In the genomic region with DNA sequence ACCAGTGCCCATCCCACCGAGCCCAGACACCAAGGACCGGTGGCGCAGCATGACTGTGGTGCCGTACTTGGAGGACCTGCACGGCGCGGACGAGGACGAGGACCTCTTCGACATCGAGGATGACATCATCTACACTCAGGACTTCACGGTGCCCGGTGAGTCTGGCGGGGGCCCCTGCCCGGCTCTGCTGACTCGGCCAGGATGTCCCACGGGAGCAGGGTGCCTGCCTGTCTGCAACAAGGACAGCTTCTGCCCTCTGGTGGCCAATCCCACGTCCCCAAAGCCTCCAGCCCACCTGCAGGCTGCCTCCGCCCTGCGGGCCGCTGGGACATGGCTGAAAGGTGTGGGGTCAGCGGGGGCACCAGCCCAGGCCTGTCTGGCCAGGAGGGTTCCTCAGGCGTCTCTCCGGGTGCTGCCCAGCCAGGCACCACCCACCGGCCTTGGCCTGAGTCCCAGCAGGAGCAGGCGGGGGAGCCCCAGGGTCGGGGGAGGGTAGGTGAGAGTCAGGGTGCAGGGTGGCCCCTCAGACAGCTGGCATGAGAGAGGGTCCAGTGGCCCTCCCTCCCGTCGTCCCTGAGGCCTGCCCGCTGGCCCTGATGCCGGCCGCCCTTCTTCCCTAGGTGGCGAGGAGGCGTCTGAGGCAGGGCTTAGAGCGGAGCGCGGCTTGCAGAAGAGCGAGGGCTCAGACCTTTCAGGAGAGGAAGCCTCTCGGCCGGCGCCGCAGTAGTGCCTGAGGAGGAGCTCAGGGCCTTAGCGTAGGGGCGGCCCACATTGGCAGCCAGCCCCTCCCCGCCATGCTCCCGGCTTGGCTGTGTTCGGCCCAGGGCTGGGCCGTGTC, we compare ENCODE assay signal across 1 cellular context.
A peak's percentile ranks its signal among the peaks of the same experiment; 100 is the strongest.
TF ChIP-seq lines count a peak whose summit lies in the region.

No MANE protein-coding gene starts in this region.

TF ChIP-seq in HEK293, 187 proteins besides CTCF, POLR2A, EP300 and RAD21 (continued from another document):
- TF ChIP-seq, protein P1, sequence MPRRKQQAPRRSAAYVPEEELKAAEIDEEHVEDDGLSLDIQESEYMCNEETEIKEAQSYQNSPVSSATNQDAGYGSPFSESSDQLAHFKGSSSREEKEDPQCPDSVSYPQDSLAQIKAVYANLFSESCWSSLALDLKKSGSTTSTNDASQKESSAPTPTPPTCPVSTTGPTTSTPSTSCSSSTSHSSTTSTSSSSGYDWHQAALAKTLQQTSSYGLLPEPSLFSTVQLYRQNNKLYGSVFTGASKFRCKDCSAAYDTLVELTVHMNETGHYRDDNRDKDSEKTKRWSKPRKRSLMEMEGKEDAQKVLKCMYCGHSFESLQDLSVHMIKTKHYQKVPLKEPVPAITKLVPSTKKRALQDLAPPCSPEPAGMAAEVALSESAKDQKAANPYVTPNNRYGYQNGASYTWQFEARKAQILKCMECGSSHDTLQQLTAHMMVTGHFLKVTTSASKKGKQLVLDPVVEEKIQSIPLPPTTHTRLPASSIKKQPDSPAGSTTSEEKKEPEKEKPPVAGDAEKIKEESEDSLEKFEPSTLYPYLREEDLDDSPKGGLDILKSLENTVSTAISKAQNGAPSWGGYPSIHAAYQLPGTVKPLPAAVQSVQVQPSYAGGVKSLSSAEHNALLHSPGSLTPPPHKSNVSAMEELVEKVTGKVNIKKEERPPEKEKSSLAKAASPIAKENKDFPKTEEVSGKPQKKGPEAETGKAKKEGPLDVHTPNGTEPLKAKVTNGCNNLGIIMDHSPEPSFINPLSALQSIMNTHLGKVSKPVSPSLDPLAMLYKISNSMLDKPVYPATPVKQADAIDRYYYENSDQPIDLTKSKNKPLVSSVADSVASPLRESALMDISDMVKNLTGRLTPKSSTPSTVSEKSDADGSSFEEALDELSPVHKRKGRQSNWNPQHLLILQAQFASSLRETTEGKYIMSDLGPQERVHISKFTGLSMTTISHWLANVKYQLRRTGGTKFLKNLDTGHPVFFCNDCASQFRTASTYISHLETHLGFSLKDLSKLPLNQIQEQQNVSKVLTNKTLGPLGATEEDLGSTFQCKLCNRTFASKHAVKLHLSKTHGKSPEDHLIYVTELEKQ (tag by site-specific recombination; IDR thresholded peaks at IDR 0.05; ENCODE audit: borderline replicate concordance) = no peak
- TF ChIP-seq, protein P2, sequence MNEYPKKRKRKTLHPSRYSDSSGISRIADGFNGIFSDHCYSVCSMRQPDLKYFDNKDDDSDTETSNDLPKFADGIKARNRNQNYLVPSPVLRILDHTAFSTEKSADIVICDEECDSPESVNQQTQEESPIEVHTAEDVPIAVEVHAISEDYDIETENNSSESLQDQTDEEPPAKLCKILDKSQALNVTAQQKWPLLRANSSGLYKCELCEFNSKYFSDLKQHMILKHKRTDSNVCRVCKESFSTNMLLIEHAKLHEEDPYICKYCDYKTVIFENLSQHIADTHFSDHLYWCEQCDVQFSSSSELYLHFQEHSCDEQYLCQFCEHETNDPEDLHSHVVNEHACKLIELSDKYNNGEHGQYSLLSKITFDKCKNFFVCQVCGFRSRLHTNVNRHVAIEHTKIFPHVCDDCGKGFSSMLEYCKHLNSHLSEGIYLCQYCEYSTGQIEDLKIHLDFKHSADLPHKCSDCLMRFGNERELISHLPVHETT (tag by site-specific recombination; IDR thresholded peaks at IDR 0.05) = peak; percentile 73; the same call in 1 of the 2 replicates
- peak; percentile 60 for TF ChIP-seq ZBTB21 (tag by site-specific recombination; IDR thresholded peaks at IDR 0.05)
- TF ChIP-seq ZEB2 (tag by site-specific recombination; IDR thresholded peaks at IDR 0.05) = peak; percentile 81
- TF ChIP-seq WT1 (tag by site-specific recombination; IDR thresholded peaks at IDR 0.05) = 0 out of 2 replicates have a peak, but pooled peaks have one; percentile 12
- no peak for TF ChIP-seq ZNF561 (tag by site-specific recombination; IDR thresholded peaks at IDR 0.05; ENCODE audit: borderline replicate concordance)
- 0 out of 2 replicates have a peak, but pooled peaks have one; percentile 16 for TF ChIP-seq ZSCAN23 (tag by site-specific recombination; IDR thresholded peaks at IDR 0.05)
- TF ChIP-seq OSR2 (tag by site-specific recombination; IDR thresholded peaks at IDR 0.05) = peak; percentile 8; the same call in 1 of the 2 replicates
- no peak for TF ChIP-seq ZNF350 (tag by site-specific recombination; IDR thresholded peaks at IDR 0.05)
- TF ChIP-seq KLF1 (tag by site-specific recombination; IDR thresholded peaks at IDR 0.05) = peak; percentile 50
- peak; percentile 44 for TF ChIP-seq ZNF654 (tag by site-specific recombination; IDR thresholded peaks at IDR 0.05; ENCODE audit: low read depth)
- TF ChIP-seq ZNF600 (tag by site-specific recombination; IDR thresholded peaks at IDR 0.05) = peak; percentile 95
- TF ChIP-seq, protein P3, sequence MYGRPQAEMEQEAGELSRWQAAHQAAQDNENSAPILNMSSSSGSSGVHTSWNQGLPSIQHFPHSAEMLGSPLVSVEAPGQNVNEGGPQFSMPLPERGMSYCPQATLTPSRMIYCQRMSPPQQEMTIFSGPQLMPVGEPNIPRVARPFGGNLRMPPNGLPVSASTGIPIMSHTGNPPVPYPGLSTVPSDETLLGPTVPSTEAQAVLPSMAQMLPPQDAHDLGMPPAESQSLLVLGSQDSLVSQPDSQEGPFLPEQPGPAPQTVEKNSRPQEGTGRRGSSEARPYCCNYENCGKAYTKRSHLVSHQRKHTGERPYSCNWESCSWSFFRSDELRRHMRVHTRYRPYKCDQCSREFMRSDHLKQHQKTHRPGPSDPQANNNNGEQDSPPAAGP (tag by site-specific recombination; IDR thresholded peaks at IDR 0.05) = peak; percentile 71
- TF ChIP-seq, protein P4, sequence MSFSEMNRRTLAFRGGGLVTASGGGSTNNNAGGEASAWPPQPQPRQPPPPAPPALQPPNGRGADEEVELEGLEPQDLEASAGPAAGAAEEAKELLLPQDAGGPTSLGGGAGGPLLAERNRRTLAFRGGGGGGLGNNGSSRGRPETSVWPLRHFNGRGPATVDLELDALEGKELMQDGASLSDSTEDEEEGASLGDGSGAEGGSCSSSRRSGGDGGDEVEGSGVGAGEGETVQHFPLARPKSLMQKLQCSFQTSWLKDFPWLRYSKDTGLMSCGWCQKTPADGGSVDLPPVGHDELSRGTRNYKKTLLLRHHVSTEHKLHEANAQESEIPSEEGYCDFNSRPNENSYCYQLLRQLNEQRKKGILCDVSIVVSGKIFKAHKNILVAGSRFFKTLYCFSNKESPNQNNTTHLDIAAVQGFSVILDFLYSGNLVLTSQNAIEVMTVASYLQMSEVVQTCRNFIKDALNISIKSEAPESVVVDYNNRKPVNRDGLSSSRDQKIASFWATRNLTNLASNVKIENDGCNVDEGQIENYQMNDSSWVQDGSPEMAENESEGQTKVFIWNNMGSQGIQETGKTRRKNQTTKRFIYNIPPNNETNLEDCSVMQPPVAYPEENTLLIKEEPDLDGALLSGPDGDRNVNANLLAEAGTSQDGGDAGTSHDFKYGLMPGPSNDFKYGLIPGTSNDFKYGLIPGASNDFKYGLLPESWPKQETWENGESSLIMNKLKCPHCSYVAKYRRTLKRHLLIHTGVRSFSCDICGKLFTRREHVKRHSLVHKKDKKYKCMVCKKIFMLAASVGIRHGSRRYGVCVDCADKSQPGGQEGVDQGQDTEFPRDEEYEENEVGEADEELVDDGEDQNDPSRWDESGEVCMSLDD (tag by site-specific recombination; IDR thresholded peaks at IDR 0.05) = 0 out of 2 replicates have a peak, but pooled peaks have one; percentile 66
- TF ChIP-seq EGR2 (tag by site-specific recombination; IDR thresholded peaks at IDR 0.05; ENCODE audit: low read depth) = peak; percentile 32; the same call in 1 of the 2 replicates
- TF ChIP-seq ZNF423 (tag by site-specific recombination; IDR thresholded peaks at IDR 0.05) = peak; percentile 87
- TF ChIP-seq, protein P5, sequence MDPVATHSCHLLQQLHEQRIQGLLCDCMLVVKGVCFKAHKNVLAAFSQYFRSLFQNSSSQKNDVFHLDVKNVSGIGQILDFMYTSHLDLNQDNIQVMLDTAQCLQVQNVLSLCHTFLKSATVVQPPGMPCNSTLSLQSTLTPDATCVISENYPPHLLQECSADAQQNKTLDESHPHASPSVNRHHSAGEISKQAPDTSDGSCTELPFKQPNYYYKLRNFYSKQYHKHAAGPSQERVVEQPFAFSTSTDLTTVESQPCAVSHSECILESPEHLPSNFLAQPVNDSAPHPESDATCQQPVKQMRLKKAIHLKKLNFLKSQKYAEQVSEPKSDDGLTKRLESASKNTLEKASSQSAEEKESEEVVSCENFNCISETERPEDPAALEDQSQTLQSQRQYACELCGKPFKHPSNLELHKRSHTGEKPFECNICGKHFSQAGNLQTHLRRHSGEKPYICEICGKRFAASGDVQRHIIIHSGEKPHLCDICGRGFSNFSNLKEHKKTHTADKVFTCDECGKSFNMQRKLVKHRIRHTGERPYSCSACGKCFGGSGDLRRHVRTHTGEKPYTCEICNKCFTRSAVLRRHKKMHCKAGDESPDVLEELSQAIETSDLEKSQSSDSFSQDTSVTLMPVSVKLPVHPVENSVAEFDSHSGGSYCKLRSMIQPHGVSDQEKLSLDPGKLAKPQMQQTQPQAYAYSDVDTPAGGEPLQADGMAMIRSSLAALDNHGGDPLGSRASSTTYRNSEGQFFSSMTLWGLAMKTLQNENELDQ (tag by site-specific recombination; IDR thresholded peaks at IDR 0.05; ENCODE audit: low read depth) = no peak
- peak; percentile 12; the same call in 1 of the 2 replicates for TF ChIP-seq GLIS2 (tag by site-specific recombination; IDR thresholded peaks at IDR 0.05)
- TF ChIP-seq, protein P6, sequence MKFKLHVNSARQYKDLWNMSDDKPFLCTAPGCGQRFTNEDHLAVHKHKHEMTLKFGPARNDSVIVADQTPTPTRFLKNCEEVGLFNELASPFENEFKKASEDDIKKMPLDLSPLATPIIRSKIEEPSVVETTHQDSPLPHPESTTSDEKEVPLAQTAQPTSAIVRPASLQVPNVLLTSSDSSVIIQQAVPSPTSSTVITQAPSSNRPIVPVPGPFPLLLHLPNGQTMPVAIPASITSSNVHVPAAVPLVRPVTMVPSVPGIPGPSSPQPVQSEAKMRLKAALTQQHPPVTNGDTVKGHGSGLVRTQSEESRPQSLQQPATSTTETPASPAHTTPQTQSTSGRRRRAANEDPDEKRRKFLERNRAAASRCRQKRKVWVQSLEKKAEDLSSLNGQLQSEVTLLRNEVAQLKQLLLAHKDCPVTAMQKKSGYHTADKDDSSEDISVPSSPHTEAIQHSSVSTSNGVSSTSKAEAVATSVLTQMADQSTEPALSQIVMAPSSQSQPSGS (tag by site-specific recombination; IDR thresholded peaks at IDR 0.05; ENCODE audit: low read depth) = peak; percentile 92
- TF ChIP-seq ZNF184 (tag by site-specific recombination; IDR thresholded peaks at IDR 0.05) = no peak
- peak; percentile 33 for TF ChIP-seq ZFHX2 (tag by site-specific recombination; conservative IDR thresholded peaks at IDR 0.05)
- TF ChIP-seq SCRT2 (tag by site-specific recombination; IDR thresholded peaks at IDR 0.05) = peak; percentile 46; the same call in 1 of the 2 replicates
- peak; percentile 64 for TF ChIP-seq ZBTB48 (tag by site-specific recombination; IDR thresholded peaks at IDR 0.05)
- TF ChIP-seq ZNF629 (tag by site-specific recombination; IDR thresholded peaks at IDR 0.05) = peak; percentile 80
- TF ChIP-seq ZNF777 (tag by site-specific recombination; IDR thresholded peaks at IDR 0.05; ENCODE audit: borderline replicate concordance) = no peak
- TF ChIP-seq ZBTB8A (tag by site-specific recombination; IDR thresholded peaks at IDR 0.05) = 0 out of 2 replicates have a peak, but pooled peaks have one; percentile 25
- TF ChIP-seq, protein P7, sequence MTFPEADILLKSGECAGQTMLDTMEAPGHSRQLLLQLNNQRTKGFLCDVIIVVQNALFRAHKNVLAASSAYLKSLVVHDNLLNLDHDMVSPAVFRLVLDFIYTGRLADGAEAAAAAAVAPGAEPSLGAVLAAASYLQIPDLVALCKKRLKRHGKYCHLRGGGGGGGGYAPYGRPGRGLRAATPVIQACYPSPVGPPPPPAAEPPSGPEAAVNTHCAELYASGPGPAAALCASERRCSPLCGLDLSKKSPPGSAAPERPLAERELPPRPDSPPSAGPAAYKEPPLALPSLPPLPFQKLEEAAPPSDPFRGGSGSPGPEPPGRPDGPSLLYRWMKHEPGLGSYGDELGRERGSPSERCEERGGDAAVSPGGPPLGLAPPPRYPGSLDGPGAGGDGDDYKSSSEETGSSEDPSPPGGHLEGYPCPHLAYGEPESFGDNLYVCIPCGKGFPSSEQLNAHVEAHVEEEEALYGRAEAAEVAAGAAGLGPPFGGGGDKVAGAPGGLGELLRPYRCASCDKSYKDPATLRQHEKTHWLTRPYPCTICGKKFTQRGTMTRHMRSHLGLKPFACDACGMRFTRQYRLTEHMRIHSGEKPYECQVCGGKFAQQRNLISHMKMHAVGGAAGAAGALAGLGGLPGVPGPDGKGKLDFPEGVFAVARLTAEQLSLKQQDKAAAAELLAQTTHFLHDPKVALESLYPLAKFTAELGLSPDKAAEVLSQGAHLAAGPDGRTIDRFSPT (tag by site-specific recombination; IDR thresholded peaks at IDR 0.05) = peak; percentile 80
- no peak for TF ChIP-seq ZNF138 (tag by site-specific recombination; IDR thresholded peaks at IDR 0.05; ENCODE audit: borderline replicate concordance)
- peak; percentile 60; the same call in 1 of the 2 replicates for TF ChIP-seq SP7 (tag by site-specific recombination; IDR thresholded peaks at IDR 0.05)
- TF ChIP-seq ZBTB20 (tag by site-specific recombination; IDR thresholded peaks at IDR 0.05) = peak; percentile 58; the same call in 1 of the 2 replicates
- 0 out of 2 replicates have a peak, but pooled peaks have one; percentile 11 for TF ChIP-seq ZFP69B (tag by site-specific recombination; IDR thresholded peaks at IDR 0.05)
- TF ChIP-seq, protein P8, sequence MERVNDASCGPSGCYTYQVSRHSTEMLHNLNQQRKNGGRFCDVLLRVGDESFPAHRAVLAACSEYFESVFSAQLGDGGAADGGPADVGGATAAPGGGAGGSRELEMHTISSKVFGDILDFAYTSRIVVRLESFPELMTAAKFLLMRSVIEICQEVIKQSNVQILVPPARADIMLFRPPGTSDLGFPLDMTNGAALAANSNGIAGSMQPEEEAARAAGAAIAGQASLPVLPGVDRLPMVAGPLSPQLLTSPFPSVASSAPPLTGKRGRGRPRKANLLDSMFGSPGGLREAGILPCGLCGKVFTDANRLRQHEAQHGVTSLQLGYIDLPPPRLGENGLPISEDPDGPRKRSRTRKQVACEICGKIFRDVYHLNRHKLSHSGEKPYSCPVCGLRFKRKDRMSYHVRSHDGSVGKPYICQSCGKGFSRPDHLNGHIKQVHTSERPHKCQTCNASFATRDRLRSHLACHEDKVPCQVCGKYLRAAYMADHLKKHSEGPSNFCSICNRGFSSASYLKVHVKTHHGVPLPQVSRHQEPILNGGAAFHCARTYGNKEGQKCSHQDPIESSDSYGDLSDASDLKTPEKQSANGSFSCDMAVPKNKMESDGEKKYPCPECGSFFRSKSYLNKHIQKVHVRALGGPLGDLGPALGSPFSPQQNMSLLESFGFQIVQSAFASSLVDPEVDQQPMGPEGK (tag by site-specific recombination; IDR thresholded peaks at IDR 0.05) = peak; percentile 89
- no peak for TF ChIP-seq KLF9 (tag by site-specific recombination; IDR thresholded peaks at IDR 0.05; ENCODE audit: low read depth)
TF ChIP-seq in HEK293: peak in this region for 32.
